In genomic region chr2:118012778-118013177, GRCh38 we compare ENCODE assay signal across 8 cellular contexts. TPM values are rescaled to one million over a fixed set of nuclear protein-coding genes. Genes with fewer than 3 reads are reported as not detected.
DNase-seq lines count a peak whose midpoint lies in the region; ATAC-seq and TF ChIP-seq lines count a peak whose summit lies in the region.

No MANE protein-coding gene starts in this region.

- H3K27ac Mint-ChIP-seq in CD4-positive, CD25-positive, alpha-beta regulatory T cell = peak overlapping the region; percentile 83 to 90 (median 88)
- H3K27ac Mint-ChIP-seq in neural crest cell (ENCODE audit: unreplicated experiment) = no peak overlapping the region

- WGBS in ectodermal cell, 2 experiments = 38 to 40% methylated on average over 6 of the region's 6 CpGs

- peaks cover 8% of the 10 kb centered on the region for H3K36me3 Mint-ChIP-seq in CD4-positive, CD25-positive, alpha-beta regulatory T cell
- peaks cover 3% of the 10 kb centered on the region for H3K36me3 Mint-ChIP-seq in neural crest cell (ENCODE audit: low read depth)

- no peak for DNase-seq in CD4-positive, CD25-positive, alpha-beta regulatory T cell
- peak; percentile 14 for DNase-seq in NB4 (ENCODE audit: low read depth)
- DNase-seq in neural crest cell (ENCODE audit: low read depth, low spot score) = no peak
- DNase-seq in NCI-H128 (lab: John Stamatoyannopoulos, UW; ENCODE audit: unreplicated experiment) = no peak
- no peak for DNase-seq in AG08396 (ENCODE audit: low spot score)
- DNase-seq in CD1c-positive myeloid dendritic cell (ENCODE audit: extremely low spot score) = no peak
- no peak for DNase-seq in COR-L47 (lab: John Stamatoyannopoulos, UW)

- H3K36me3 ChIP-seq in CD4-positive, CD25-positive, alpha-beta regulatory T cell (ENCODE audit: control insufficient read depth, insufficient read depth, low read length) = peaks cover 9% of the 10 kb centered on the region
- no peaks in the 10 kb centered on the region for H3K36me3 ChIP-seq in ectodermal cell (ENCODE audit: control insufficient read depth, insufficient read depth, low read length)

- no peaks in the 10 kb centered on the region for H3K9me3 ChIP-seq in CD4-positive, CD25-positive, alpha-beta regulatory T cell (ENCODE audit: control insufficient read depth in 2 of 2, low read length in 2 of 2)
- no peaks in the 10 kb centered on the region for H3K9me3 ChIP-seq in ectodermal cell (ENCODE audit: control insufficient read depth, low read length)

- peaks cover 18 to 62% (median 46%) of the 10 kb centered on the region in 4 donors for H3K4me1 Mint-ChIP-seq in CD4-positive, CD25-positive, alpha-beta regulatory T cell
- H3K4me1 Mint-ChIP-seq in neural crest cell = peaks cover 24% of the 10 kb centered on the region

- H3K9me3 Mint-ChIP-seq in CD4-positive, CD25-positive, alpha-beta regulatory T cell = peaks cover 0 to 1% (median 0%) of the 10 kb centered on the region in 7 donors
- H3K9me3 Mint-ChIP-seq in neural crest cell = no peaks in the 10 kb centered on the region

- no peak for ATAC-seq in CD4-positive, CD25-positive, alpha-beta regulatory T cell (ENCODE audit: low read depth in 2 of 2)

- H3K27ac ChIP-seq in CD4-positive, CD25-positive, alpha-beta regulatory T cell (ENCODE audit: insufficient read depth, low read length, poor library complexity, severe bottlenecking) = peak overlapping the region; percentile 95
- no peak overlapping the region for H3K27ac ChIP-seq in ectodermal cell (ENCODE audit: insufficient read depth, low read depth, low read length, poor library complexity, severe bottlenecking)

- no peak for TF ChIP-seq POLR2A in NB4 (IDR thresholded peaks at IDR 0.05; ENCODE audit: extremely low read depth, insufficient read length)

- H3K27me3 Mint-ChIP-seq in CD4-positive, CD25-positive, alpha-beta regulatory T cell = peaks cover 11% of the 10 kb centered on the region
- H3K27me3 Mint-ChIP-seq in neural crest cell (ENCODE audit: low read depth) = peaks cover 23% of the 10 kb centered on the region

- H3K4me3 ChIP-seq in CD4-positive, CD25-positive, alpha-beta regulatory T cell (ENCODE audit: low read depth, low read length) = peak overlapping the region; percentile 88
- H3K4me3 ChIP-seq in NB4 (ENCODE audit: low read depth, low read length) (peak overlapping the region; percentile 84), ectodermal cell (ENCODE audit: insufficient read depth, low read depth, low read length) (peak overlapping the region; percentile 96)

- H3K4me3 Mint-ChIP-seq in CD4-positive, CD25-positive, alpha-beta regulatory T cell = peak overlapping the region; percentile 91 to 99 (median 95)
- H3K4me3 Mint-ChIP-seq in neural crest cell = peak overlapping the region; percentile 89

- H3K4me1 ChIP-seq in CD4-positive, CD25-positive, alpha-beta regulatory T cell (ENCODE audit: control insufficient read depth, insufficient read depth, low read length, poor library complexity, severe bottlenecking) = peaks cover 29% of the 10 kb centered on the region
- peaks cover 7% of the 10 kb centered on the region for H3K4me1 ChIP-seq in ectodermal cell (ENCODE audit: control insufficient read depth, insufficient read depth, low read length)

- TF ChIP-seq CTCF in NB4 (IDR thresholded peaks at IDR 0.05; ENCODE audit: low read depth, low read length) (no peak), neural crest cell (conservative IDR thresholded peaks at IDR 0.05) (no peak)

- H3K27me3 ChIP-seq in CD4-positive, CD25-positive, alpha-beta regulatory T cell (ENCODE audit: control insufficient read depth, insufficient read depth, low read length) = no peaks in the 10 kb centered on the region
- H3K27me3 ChIP-seq in ectodermal cell (ENCODE audit: control insufficient read depth, insufficient read depth, low read length, poor library complexity, severe bottlenecking) = peaks cover 47% of the 10 kb centered on the region

RNA-seq across cellular contexts. Expression of gene CCDC93, which starts 1.1 kb away (rescaled TPM):
- total RNA-seq in CD4-positive, CD25-positive, alpha-beta regulatory T cell = 58.9 TPM
- polyA plus RNA-seq in CD4-positive, CD25-positive, alpha-beta regulatory T cell = 1 to 10 TPM; 4.6 to 7.9 (median 6.1) TPM
- 28.4 TPM for polyA plus RNA-seq in ectodermal cell (2013, experiment 1 of 4)
- polyA plus RNA-seq in ectodermal cell (2013, experiment 2 of 4) = 25.3 TPM
- polyA plus RNA-seq in ectodermal cell (2013, experiment 3 of 4) = 20.3 TPM
- polyA plus RNA-seq in ectodermal cell (2013, experiment 4 of 4) = 29.7 TPM
- total RNA-seq in neural crest cell = 39.1 and 46.6 TPM in 2 replicates
